13 cellular contexts compared by ENCODE assay signal in the genomic region with DNA sequence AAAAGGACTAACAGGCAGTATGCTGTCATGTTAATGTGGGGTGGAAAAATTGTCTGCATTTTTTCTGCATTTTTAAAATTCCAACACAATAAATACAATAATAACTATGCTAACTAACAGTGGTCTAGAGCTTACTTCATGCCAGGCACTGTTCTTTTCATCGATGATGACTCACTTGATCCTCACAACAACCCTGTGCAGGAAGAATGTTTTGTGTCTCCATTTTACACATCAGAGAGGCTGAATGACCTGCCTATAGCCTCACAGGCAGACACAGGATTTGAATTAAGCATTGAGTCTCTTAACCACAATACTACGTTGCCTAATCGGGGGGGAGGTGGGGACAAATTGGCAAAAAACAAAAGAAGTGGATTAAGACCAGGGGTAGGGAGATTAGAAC. TPM values are rescaled to one million over a fixed set of nuclear protein-coding genes. Genes with fewer than 3 reads are reported as not detected.
DNase-seq lines count a peak whose midpoint lies in the region; ATAC-seq and FAIRE-seq lines count a peak whose summit lies in the region.
"Had no signal": no experiment of that assay in that cellular context is flagged by ENCODE, and none has a peak within 500 bp of the region (broad histone marks: within the 10 kb centered on the region; RNA-seq: fewer than 3 reads in every experiment).

No MANE protein-coding gene starts in this region.

- H3K36me3 Mint-ChIP-seq in activated CD4-positive, alpha-beta memory T cell treated with anti-CD3 and anti-CD28 coated beads, Interleukin-2, amount 10 ng/mL, durations not matched to agents 7 days and 5 days (ENCODE audit: low read depth): peaks cover 40% of the 10 kb centered on the region

- CTCF ChIA-PET in activated CD4-positive, alpha-beta memory T cell treated with anti-CD3 and anti-CD28 coated beads, Interleukin-2, amount 10 ng/mL, durations not matched to agents 7 days and 5 days (lab: Charles Lee): no interaction called here

- H3K36me3 ChIP-seq in GM23248 (ENCODE audit: low read depth): peaks cover 11% of the 10 kb centered on the region

- no peak overlapping the region for H3K4me3 Mint-ChIP-seq in activated CD4-positive, alpha-beta memory T cell treated with anti-CD3 and anti-CD28 coated beads, Interleukin-2, amount 10 ng/mL, durations not matched to agents 7 days and 5 days
- H3K4me3 Mint-ChIP-seq: activated naive CD4-positive, alpha-beta T cell treated with anti-CD3 and anti-CD28 coated beads, Interleukin-2, amount 50 U/mL, for 24 hours had no signal

- POLR2A ChIA-PET in activated CD4-positive, alpha-beta memory T cell treated with anti-CD3 and anti-CD28 coated beads, Interleukin-2, amount 10 ng/mL, durations not matched to agents 7 days and 5 days (lab: Charles Lee): no interaction called here

- no peaks in the 10 kb centered on the region for H4K20me1 ChIP-seq in GM23248 (ENCODE audit: insufficient read depth)

- H3K9me2 ChIP-seq in GM23248 (ENCODE audit: insufficient read depth): no peaks in the 10 kb centered on the region

- DNase-seq in GM23248: peak; percentile 93
- peak; percentile 25 for DNase-seq in RCC 7860 (ENCODE audit: low spot score)
- peak; percentile 46 for DNase-seq in epidermal melanocyte (ENCODE audit: insufficient read length, low spot score)
- DNase-seq in pulmonary artery endothelial cell (ENCODE audit: low read depth, low spot score): peak; percentile 90
- no peak for DNase-seq in stimulated activated CD4-positive, alpha-beta T cell treated with anti-CD3 and anti-CD28 coated beads, Interleukin-4, amount 100 ng/mL, for 24 hours
- no peak for DNase-seq in NCI-H446 treated with DMSO at 0.1 percent for 48 hours (lab: John Stamatoyannopoulos, UW)
- no peak for DNase-seq in activated CD4-positive, alpha-beta memory T cell treated with anti-CD3 and anti-CD28 coated beads, Interleukin-2, amount 10 ng/mL, durations not matched to agents 7 days and 5 days
- DNase-seq: NCI-H1436, retina had no signal

- WGBS in GM23248 (ENCODE audit: low coverage in 1 of 2, low lambda C conversion rate in 2 of 2, missing lambda C conversion rate in 2 of 2), 2 experiments: 0 to 3% methylated on average over 3 of the region's 3 CpGs

- H3K9me3 ChIP-seq in GM23248 (ENCODE audit: low read depth): no peaks in the 10 kb centered on the region

- no peaks in the 10 kb centered on the region for H3K27me3 Mint-ChIP-seq in activated CD4-positive, alpha-beta memory T cell treated with anti-CD3 and anti-CD28 coated beads, Interleukin-2, amount 10 ng/mL, durations not matched to agents 7 days and 5 days
- H3K27me3 Mint-ChIP-seq: activated naive CD4-positive, alpha-beta T cell treated with anti-CD3 and anti-CD28 coated beads, Interleukin-2, amount 50 U/mL, for 24 hours had no signal

- H3K4me2 ChIP-seq in GM23248 (ENCODE audit: unreplicated experiment): peak overlapping the region; percentile 41

- FAIRE-seq in RCC 7860 (lab: Jason Lieb, UNC): no peak
- FAIRE-seq: endometrium, G401.6 had no signal

- peaks cover 42% of the 10 kb centered on the region for H3K4me1 ChIP-seq in GM23248 (ENCODE audit: insufficient read depth)

- H3K4me3 ChIP-seq in GM23248: no peak overlapping the region

- H2AFZ ChIP-seq in GM23248: no peak overlapping the region

- in situ Hi-C loops in GM23248 (cut with MboI): no loop called here

- H3K27me3 ChIP-seq in GM23248 (replicated peaks; ENCODE audit: insufficient read depth): no peaks in the 10 kb centered on the region

- peak overlapping the region; percentile 74 for H3K27ac ChIP-seq in GM23248

- H3K9me3 Mint-ChIP-seq in activated CD4-positive, alpha-beta memory T cell treated with anti-CD3 and anti-CD28 coated beads, Interleukin-2, amount 10 ng/mL, durations not matched to agents 7 days and 5 days: peaks cover 18% of the 10 kb centered on the region
- H3K9me3 Mint-ChIP-seq: activated naive CD4-positive, alpha-beta T cell treated with anti-CD3 and anti-CD28 coated beads, Interleukin-2, amount 50 U/mL, for 24 hours had no signal

- H3K4me1 Mint-ChIP-seq in activated CD4-positive, alpha-beta memory T cell treated with anti-CD3 and anti-CD28 coated beads, Interleukin-2, amount 10 ng/mL, durations not matched to agents 7 days and 5 days: no peaks in the 10 kb centered on the region
- H3K4me1 Mint-ChIP-seq: activated naive CD4-positive, alpha-beta T cell treated with anti-CD3 and anti-CD28 coated beads, Interleukin-2, amount 50 U/mL, for 24 hours had no signal

- no peak overlapping the region for H3K27ac Mint-ChIP-seq in activated CD4-positive, alpha-beta memory T cell treated with anti-CD3 and anti-CD28 coated beads, Interleukin-2, amount 10 ng/mL, durations not matched to agents 7 days and 5 days
- H3K27ac Mint-ChIP-seq: activated naive CD4-positive, alpha-beta T cell treated with anti-CD3 and anti-CD28 coated beads, Interleukin-2, amount 50 U/mL, for 24 hours had no signal

- peak overlapping the region; percentile 25; the same call in 1 of the 2 replicates for H3K9ac ChIP-seq in GM23248

- H3F3A ChIP-seq in GM23248 (ENCODE audit: insufficient read depth): peaks cover 13% of the 10 kb centered on the region

- H3K79me2 ChIP-seq in GM23248 (ENCODE audit: insufficient read depth): no peaks in the 10 kb centered on the region; the same call in 1 of the 2 replicates

- no peak for ATAC-seq in HG03045 (IDR thresholded peaks at IDR 0.05; ENCODE audit: unreplicated experiment)

RNA-seq across cellular contexts. Expression of a gene that starts 26.9 kb away (rescaled TPM):
- 9.7 and 14.7 TPM in 2 replicates for total RNA-seq in GM23248 (2014; rRNA removed; shearing (Covaris generic))
- polyA plus RNA-seq in GM23248 (2016; fragmentation: Nextera tagmentation; extraction: Ambion mirVana): 3.7 and 4.3 TPM in 2 replicates
- total RNA-seq in pulmonary artery endothelial cell: 8.9 and 13.9 TPM in 2 replicates
- total RNA-seq in activated CD4-positive, alpha-beta memory T cell treated with anti-CD3 and anti-CD28 coated beads, Interleukin-2, amount 10 ng/mL, durations not matched to agents 7 days and 5 days: 10 to 100 TPM; 10.3 to 10.4 TPM

RNA-seq across cellular contexts. Expression of a gene that starts 42.9 kb away (rescaled TPM):
- 852 and 915 TPM in 2 replicates for total RNA-seq in GM23248 (2014; rRNA removed; shearing (Covaris generic))
- polyA plus RNA-seq in GM23248 (2016; fragmentation: Nextera tagmentation; extraction: Ambion mirVana): 346 and 366 TPM in 2 replicates
- total RNA-seq in pulmonary artery endothelial cell: 1,551 and 2,048 TPM in 2 replicates
- 1,000 to 10,000 TPM; 1,239 to 1,245 TPM for total RNA-seq in activated CD4-positive, alpha-beta memory T cell treated with anti-CD3 and anti-CD28 coated beads, Interleukin-2, amount 10 ng/mL, durations not matched to agents 7 days and 5 days

Comparison
In these comparisons a context has a peak if more than half of its experiments do, and no peak if none do; other contexts are left out.
1. DNase-seq: peak in GM23248 (single experiment), RCC 7860 (single experiment), epidermal melanocyte (single experiment) and pulmonary artery endothelial cell (single experiment); none in stimulated activated CD4-positive, alpha-beta T cell treated with anti-CD3 and anti-CD28 coated beads, Interleukin-4, amount 100 ng/mL, for 24 hours (single experiment), NCI-H446 treated with DMSO at 0.1 percent for 48 hours (single experiment) and activated CD4-positive, alpha-beta memory T cell treated with anti-CD3 and anti-CD28 coated beads, Interleukin-2, amount 10 ng/mL, durations not matched to agents 7 days and 5 days (single experiment).